8 cellular contexts compared by ENCODE assay signal in the genomic region with DNA sequence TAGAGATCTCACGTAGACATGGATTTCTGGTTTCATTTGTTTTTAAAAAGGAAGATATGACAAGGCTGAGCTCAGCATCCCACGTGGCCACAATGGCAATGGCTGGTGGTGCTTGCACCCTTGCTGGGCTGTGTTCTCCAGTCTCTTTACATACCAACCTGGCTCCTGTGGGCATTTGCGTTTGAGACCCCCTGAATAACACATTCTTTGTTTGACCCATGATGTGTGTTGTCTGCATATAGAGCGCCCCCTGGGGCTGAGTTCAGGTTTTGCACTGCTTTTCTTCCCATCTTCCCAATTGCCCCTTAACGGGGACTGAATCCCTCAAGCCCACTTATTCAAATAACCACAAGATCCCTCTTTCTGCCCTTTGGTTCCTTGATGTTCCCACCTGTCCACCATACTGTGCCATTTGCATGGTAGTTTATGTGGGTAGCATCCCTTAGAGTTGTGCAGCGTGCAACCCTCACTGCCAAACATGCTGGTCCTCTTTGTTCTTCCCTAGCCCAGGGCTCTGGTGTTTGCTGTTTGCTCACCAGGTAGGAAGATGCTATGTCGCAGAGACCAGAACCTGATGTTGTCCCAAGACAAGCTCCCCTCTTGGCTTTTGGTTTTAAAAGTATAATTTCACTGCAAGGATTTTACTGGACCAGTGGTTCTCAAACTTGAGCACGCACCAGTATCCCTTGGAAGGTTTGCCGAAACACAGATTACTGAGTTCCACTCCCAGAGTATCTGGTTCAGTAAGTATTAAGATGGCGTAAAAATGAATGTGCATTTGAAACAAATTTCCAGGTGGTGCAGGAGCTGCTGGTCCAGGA.
DNase-seq lines count a peak whose midpoint lies in the region; ATAC-seq lines count a peak whose summit lies in the region.

No MANE protein-coding gene starts in this region.

- ATAC-seq in stimulated activated naive CD8-positive, alpha-beta T cell treated with anti-CD3 and anti-CD28 coated beads, Interleukin-15, Interleukin-2, amounts not matched to agents 100 U/mL and 50 U/mL, for 24 hours: no peak
- ATAC-seq in HG03460 (IDR thresholded peaks at IDR 0.05; ENCODE audit: unreplicated experiment): no peak

- DNase-seq in DMS 273 (lab: John Stamatoyannopoulos, UW; ENCODE audit: unreplicated experiment): peak; percentile 44
- no peak for DNase-seq in DMS 273 treated with DMSO at 0.1 percent for 48 hours (lab: John Stamatoyannopoulos, UW)
- peak; percentile 22 for DNase-seq in NCI-H774 (lab: John Stamatoyannopoulos, UW)
- peak; percentile 22 for DNase-seq in activated gamma-delta T cell treated with anti-CD3 and anti-CD28 coated beads, Interleukin-2, amount 50 U/mL, for 16 hours (ENCODE audit: low read depth)
- peak; percentile 53 for DNase-seq in islet precursor cell
- peak; percentile 46 for DNase-seq in stimulated activated naive CD8-positive, alpha-beta T cell treated with anti-CD3 and anti-CD28 coated beads, Interleukin-15, Interleukin-2, amounts not matched to agents 100 U/mL and 50 U/mL, for 24 hours
- no peak for DNase-seq in HuH-7 (ENCODE audit: low spot score)

Comparison
In these comparisons a context has a peak if more than half of its experiments do, and no peak if none do; other contexts are left out.
1. DNase-seq: peak in DMS 273 (single experiment), NCI-H774 (single experiment), activated gamma-delta T cell treated with anti-CD3 and anti-CD28 coated beads, Interleukin-2, amount 50 U/mL, for 16 hours (single experiment), islet precursor cell (single experiment) and stimulated activated naive CD8-positive, alpha-beta T cell treated with anti-CD3 and anti-CD28 coated beads, Interleukin-15, Interleukin-2, amounts not matched to agents 100 U/mL and 50 U/mL, for 24 hours (single experiment); none in DMS 273 treated with DMSO at 0.1 percent for 48 hours (single experiment) and HuH-7 (single experiment).